Comparison of ENCODE assay signal across 15 cellular contexts in genomic region chr4:36218121-36218520, GRCh38. TPM values are rescaled to one million over a fixed set of nuclear protein-coding genes. Genes with fewer than 3 reads are reported as not detected.
DNase-seq lines count a peak whose midpoint lies in the region; ATAC-seq lines count a peak whose summit lies in the region.
"Had no signal": no experiment of that assay in that cellular context is flagged by ENCODE, and none has a peak within 500 bp of the region (broad histone marks: within the 10 kb centered on the region; RNA-seq: fewer than 3 reads in every experiment).

No MANE protein-coding gene starts in this region.

- peak; percentile 77 for ATAC-seq in GM19395 (IDR thresholded peaks at IDR 0.05; ENCODE audit: unreplicated experiment)
- peak; percentile 68 for ATAC-seq in HG02885 (IDR thresholded peaks at IDR 0.05; ENCODE audit: poor library complexity, unreplicated experiment)
- ATAC-seq in activated T-helper 17 cell treated with anti-CD3 and anti-CD28 coated beads, Interleukin-2, amount 50 U/mL, for 72 hours (replicated peaks): no peak
- no peak for ATAC-seq in HG03095 (IDR thresholded peaks at IDR 0.05; ENCODE audit: unreplicated experiment)

- peaks cover 26% of the 10 kb centered on the region for H3K36me3 Mint-ChIP-seq in activated T-helper 17 cell treated with anti-CD3 and anti-CD28 coated beads, Interleukin-2, amount 50 U/mL, for 72 hours (ENCODE audit: low read depth)

- H2AFZ ChIP-seq in Karpas-422 (ENCODE audit: low read length): no peak overlapping the region

- peak; percentile 48 for DNase-seq in Ammon's horn (ENCODE audit: low spot score)
- DNase-seq in SW 1271 (lab: John Stamatoyannopoulos, UW): no peak
- no peak for DNase-seq in Karpas-422
- DNase-seq in NCI-H774 (lab: John Stamatoyannopoulos, UW): no peak
- DNase-seq: activated CD8-positive, alpha-beta memory T cell treated with anti-CD3 and anti-CD28 coated beads, Interleukin-2, amount 50 U/mL, for 48 hours; dermis blood vessel endothelial cell; DMS53; mesenchymal stem cell; NCI-H1694; uterus had no signal

- H3K4me3 ChIP-seq in Karpas-422 (ENCODE audit: low read length): no peak overlapping the region
- H3K4me3 ChIP-seq: SJSA1, uterus had no signal

- peaks cover 12% of the 10 kb centered on the region; the same call in 1 of the 2 replicates for H3K9me3 ChIP-seq in Karpas-422 (ENCODE audit: low read length)
- H3K9me3 ChIP-seq: SJSA1, uterus had no signal

- H3K9ac ChIP-seq in Karpas-422 (ENCODE audit: low read length): no peak overlapping the region

- no peaks in the 10 kb centered on the region for H3K36me3 ChIP-seq in Karpas-422 (ENCODE audit: insufficient read depth, low read length)
- H3K36me3 ChIP-seq: SJSA1, uterus had no signal

- peaks cover 41% of the 10 kb centered on the region for H3K4me1 Mint-ChIP-seq in activated T-helper 17 cell treated with anti-CD3 and anti-CD28 coated beads, Interleukin-2, amount 50 U/mL, for 72 hours

- no peaks in the 10 kb centered on the region for H3K27me3 Mint-ChIP-seq in activated T-helper 17 cell treated with anti-CD3 and anti-CD28 coated beads, Interleukin-2, amount 50 U/mL, for 72 hours

- no peaks in the 10 kb centered on the region for H3K9me2 ChIP-seq in Karpas-422 (replicated peaks; ENCODE audit: insufficient read depth, low read length)

- H3K27me3 ChIP-seq in Karpas-422 (ENCODE audit: low read length): no peaks in the 10 kb centered on the region
- H3K27me3 ChIP-seq: SJSA1, uterus had no signal

- no peaks in the 10 kb centered on the region for H3K9me3 Mint-ChIP-seq in activated T-helper 17 cell treated with anti-CD3 and anti-CD28 coated beads, Interleukin-2, amount 50 U/mL, for 72 hours

- no peak overlapping the region for H3K27ac ChIP-seq in Karpas-422 (ENCODE audit: low read length)
- H3K27ac ChIP-seq: SJSA1, uterus had no signal

- H3K4me2 ChIP-seq in Karpas-422 (ENCODE audit: low read depth, low read length, poor library complexity, severe bottlenecking): no peak overlapping the region

- peak overlapping the region; percentile 11 for H3K4me3 Mint-ChIP-seq in activated T-helper 17 cell treated with anti-CD3 and anti-CD28 coated beads, Interleukin-2, amount 50 U/mL, for 72 hours

- H3K27ac Mint-ChIP-seq in activated T-helper 17 cell treated with anti-CD3 and anti-CD28 coated beads, Interleukin-2, amount 50 U/mL, for 72 hours: peak overlapping the region; percentile 13

- H4K20me1 ChIP-seq in Karpas-422 (ENCODE audit: insufficient read depth, low read depth, low read length): no peaks in the 10 kb centered on the region

- no peaks in the 10 kb centered on the region for H3K4me1 ChIP-seq in Karpas-422 (ENCODE audit: low read length)
- H3K4me1 ChIP-seq: SJSA1, uterus had no signal

- H3K79me2 ChIP-seq in Karpas-422 (ENCODE audit: low read length): no peaks in the 10 kb centered on the region

RNA-seq across cellular contexts. Expression of gene ARAP2, which starts 26.2 kb away (rescaled TPM):
- total RNA-seq in activated T-helper 17 cell treated with anti-CD3 and anti-CD28 coated beads, Interleukin-2, amount 50 U/mL, for 72 hours: 10 to 100 TPM; 44.8 to 51.7 TPM
- total RNA-seq in Karpas-422 (2014; rRNA removed; shearing (Covaris generic); ENCODE audit: low replicate concordance): 3.6 and 4.7 TPM in 2 replicates

Comparison
In these comparisons a context has a peak if more than half of its experiments do, and no peak if none do; other contexts are left out.
1. ATAC-seq: peak in GM19395 (single experiment) and HG02885 (single experiment); none in activated T-helper 17 cell treated with anti-CD3 and anti-CD28 coated beads, Interleukin-2, amount 50 U/mL, for 72 hours (single experiment) and HG03095 (single experiment).